Comparison of ENCODE assay signal across 21 cellular contexts in genomic region chr4:84912741-84913140, GRCh38. TPM values are rescaled to one million over a fixed set of nuclear protein-coding genes. Genes with fewer than 3 reads are reported as not detected.
DNase-seq lines count a peak whose midpoint lies in the region; ATAC-seq, FAIRE-seq and TF ChIP-seq lines count a peak whose summit lies in the region.
"Had no signal": no experiment of that assay in that cellular context is flagged by ENCODE, and none has a peak within 500 bp of the region (broad histone marks: within the 10 kb centered on the region; RNA-seq: fewer than 3 reads in every experiment).

No MANE protein-coding gene starts in this region.

- peaks cover 57 to 69% of the 10 kb centered on the region in 2 experiments for H3K4me1 ChIP-seq in neutrophil (ENCODE audit: control insufficient read depth in 1 of 2, insufficient read depth in 1 of 2, low read depth in 1 of 2, low read length in 1 of 2)
- peaks cover 25% of the 10 kb centered on the region for H3K4me1 ChIP-seq in upper lobe of right lung
- no peaks in the 10 kb centered on the region for H3K4me1 ChIP-seq in Caco-2

- no peaks in the 10 kb centered on the region for H3K9me3 Mint-ChIP-seq in Caco-2 (ENCODE audit: unreplicated experiment)

- H3K36me3 Mint-ChIP-seq in Caco-2 (ENCODE audit: insufficient read depth, unreplicated experiment), result peaks cover 18% of the 10 kb centered on the region
- H3K36me3 Mint-ChIP-seq: CD4-positive, alpha-beta memory T cell had no signal

- no peaks in the 10 kb centered on the region for H3K27me3 Mint-ChIP-seq in Caco-2 (ENCODE audit: insufficient read depth, unreplicated experiment)

- H3K9me3 ChIP-seq in SK-N-MC (ENCODE audit: low read depth, low read length) (no peaks in the 10 kb centered on the region), neutrophil (no peaks in the 10 kb centered on the region), upper lobe of right lung (no peaks in the 10 kb centered on the region), Caco-2 (no peaks in the 10 kb centered on the region), WERI-Rb-1 (ENCODE audit: severe bottlenecking) (no peaks in the 10 kb centered on the region)

- H3K36me3 ChIP-seq in SK-N-MC (ENCODE audit: insufficient read depth, low read length), result peaks cover 41% of the 10 kb centered on the region
- no peaks in the 10 kb centered on the region for H3K36me3 ChIP-seq in bronchial epithelial cell (ENCODE audit: control insufficient read depth, insufficient read depth, low read length)
- H3K36me3 ChIP-seq in neutrophil, result peaks cover 7% of the 10 kb centered on the region
- no peaks in the 10 kb centered on the region for H3K36me3 ChIP-seq in upper lobe of right lung
- no peaks in the 10 kb centered on the region for H3K36me3 ChIP-seq in Caco-2 (ENCODE audit: control insufficient read depth, insufficient read depth, low read length)
- peaks cover 5% of the 10 kb centered on the region; the same call in 1 of the 2 replicates for H3K36me3 ChIP-seq in WERI-Rb-1

- FAIRE-seq in bronchial epithelial cell (lab: Jason Lieb, UNC), result peak; percentile 77
- FAIRE-seq: GM12878, GM19239, H1 had no signal

- H3K27ac ChIP-seq in SK-N-MC (peak overlapping the region; percentile 81), neutrophil (peak overlapping the region; percentile 73), upper lobe of right lung (no peak overlapping the region), WERI-Rb-1 (no peak overlapping the region)
- H3K27ac ChIP-seq: GM23248 had no signal

- CTCF ChIA-PET in Caco-2 (lab: Charles Lee), result no interaction called here

- no peak overlapping the region for H3K27ac Mint-ChIP-seq in Caco-2 (ENCODE audit: unreplicated experiment)
- H3K27ac Mint-ChIP-seq: CD4-positive, alpha-beta memory T cell had no signal

- TF ChIP-seq CTCF in bronchial epithelial cell (IDR thresholded peaks at IDR 0.05; ENCODE audit: insufficient read depth, low read length, severe bottlenecking), result no peak
- no peak for TF ChIP-seq CTCF in neutrophil (IDR thresholded peaks at IDR 0.05)
- no peak for TF ChIP-seq CTCF in upper lobe of right lung (IDR thresholded peaks at IDR 0.05)
- TF ChIP-seq CTCF in Caco-2 (IDR thresholded peaks at IDR 0.05; ENCODE audit: insufficient read depth in 1 of 2, low read depth in 1 of 2, low read length in 1 of 2, severe bottlenecking in 1 of 2, unreplicated experiment in 1 of 2), result no peak
- TF ChIP-seq CTCF in WERI-Rb-1 (IDR thresholded peaks at IDR 0.05; ENCODE audit: low read depth, low read length), result no peak

- H3K4me3 ChIP-seq in SK-N-MC (peak overlapping the region; percentile 23; the same call in 1 of the 2 replicates), bronchial epithelial cell (ENCODE audit: low read depth, low read length) (no peak overlapping the region), neutrophil (ENCODE audit: low read depth in 1 of 2, low read length in 1 of 2) (no peak overlapping the region), upper lobe of right lung (no peak overlapping the region), Caco-2 (ENCODE audit: low read depth, low read length) (no peak overlapping the region), WERI-Rb-1 (ENCODE audit: low read depth, low read length) (no peak overlapping the region)
- H3K4me3 ChIP-seq: GM12878, GM23248 had no signal

- no peaks in the 10 kb centered on the region for H3K4me1 Mint-ChIP-seq in Caco-2 (ENCODE audit: low read depth, unreplicated experiment)
- H3K4me1 Mint-ChIP-seq: CD4-positive, alpha-beta memory T cell had no signal

- no peak overlapping the region for H3K9ac ChIP-seq in SK-N-MC (ENCODE audit: insufficient read length)
- H3K9ac ChIP-seq: GM23248 had no signal

- DNase-seq in SK-N-MC (ENCODE audit: low read depth, low spot score) (no peak), bronchial epithelial cell (ENCODE audit: low read depth) (no peak), upper lobe of right lung (no peak), Caco-2 (no peak), NCI-H1105 treated with DMSO at 0.1 percent for 48 hours (lab: John Stamatoyannopoulos, UW) (no peak), OCI-M2 (lab: John Stamatoyannopoulos, UW; ENCODE audit: unreplicated experiment) (no peak), WERI-Rb-1 (no peak)
- DNase-seq: C1 segment of cervical spinal cord; CD4-positive, alpha-beta memory T cell; COR-L47; DMS153; DMS79; EL; GDM1; GM23248; H7; HCEC 1CT had no signal

- H3K4me3 Mint-ChIP-seq in Caco-2 (ENCODE audit: unreplicated experiment), result no peak overlapping the region
- H3K4me3 Mint-ChIP-seq: CD4-positive, alpha-beta memory T cell had no signal

- peak; percentile 45 for ATAC-seq in upper lobe of right lung
- ATAC-seq: GM12878 had no signal

- POLR2A ChIA-PET in Caco-2 (lab: Charles Lee), result no interaction called here

- H3K27me3 ChIP-seq in bronchial epithelial cell (ENCODE audit: control insufficient read depth, insufficient read depth, low read length) (no peaks in the 10 kb centered on the region), neutrophil (no peaks in the 10 kb centered on the region), upper lobe of right lung (no peaks in the 10 kb centered on the region), Caco-2 (replicated peaks; ENCODE audit: control insufficient read depth, insufficient read depth, low read length) (no peaks in the 10 kb centered on the region), WERI-Rb-1 (ENCODE audit: insufficient read depth, low read depth, severe bottlenecking) (no peaks in the 10 kb centered on the region)

- intact Hi-C loops in upper lobe of right lung (cut with DNase I) (no loop called here), Caco-2 (cut with micrococcal nuclease; ENCODE audit: unreplicated experiment) (no loop called here)

- BruUV-seq in Caco-2 (replicated peaks; lab: Mats Ljungman, UMichigan), result no TSS peak

RNA-seq across cellular contexts. Expression of gene WDFY3, which starts 53.7 kb away (rescaled TPM):
- total RNA-seq in bronchial epithelial cell (33.2 and 50.4 TPM in 2 replicates), upper lobe of right lung (126 TPM), Caco-2 (2022) (42.7 and 55.9 TPM in 2 replicates)

Comparison
In these comparisons a context has a peak if more than half of its experiments do, and no peak if none do; other contexts are left out.
1. H3K27ac ChIP-seq: peak in SK-N-MC (single experiment) and neutrophil (single experiment); none in upper lobe of right lung (single experiment) and WERI-Rb-1 (single experiment).